In the genomic region with DNA sequence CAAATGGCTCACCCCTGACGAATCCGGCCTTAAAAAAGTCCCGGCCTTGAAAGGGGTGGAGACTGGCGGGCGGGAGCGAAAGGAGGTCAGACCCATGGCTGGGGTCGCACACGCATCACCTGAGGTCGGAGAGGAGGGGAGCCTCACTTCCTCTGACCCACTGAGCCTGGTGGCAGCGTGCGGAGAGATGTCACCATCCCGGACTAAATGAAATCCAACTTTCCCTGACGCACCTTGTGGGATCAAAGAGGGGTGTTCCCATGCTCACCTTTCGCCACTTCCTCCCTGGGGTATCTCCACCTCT, we compare ENCODE assay signal across 1 cellular context.
TF ChIP-seq lines count a peak whose summit lies in the region.

No MANE protein-coding gene starts in this region.

TF ChIP-seq in SK-N-SH treated with all-trans-retinoic acid at 6 μM for 48 hours, 23 proteins besides CTCF, POLR2A, EP300 and RAD21 (continued from another document):
- TF ChIP-seq, protein P1, sequence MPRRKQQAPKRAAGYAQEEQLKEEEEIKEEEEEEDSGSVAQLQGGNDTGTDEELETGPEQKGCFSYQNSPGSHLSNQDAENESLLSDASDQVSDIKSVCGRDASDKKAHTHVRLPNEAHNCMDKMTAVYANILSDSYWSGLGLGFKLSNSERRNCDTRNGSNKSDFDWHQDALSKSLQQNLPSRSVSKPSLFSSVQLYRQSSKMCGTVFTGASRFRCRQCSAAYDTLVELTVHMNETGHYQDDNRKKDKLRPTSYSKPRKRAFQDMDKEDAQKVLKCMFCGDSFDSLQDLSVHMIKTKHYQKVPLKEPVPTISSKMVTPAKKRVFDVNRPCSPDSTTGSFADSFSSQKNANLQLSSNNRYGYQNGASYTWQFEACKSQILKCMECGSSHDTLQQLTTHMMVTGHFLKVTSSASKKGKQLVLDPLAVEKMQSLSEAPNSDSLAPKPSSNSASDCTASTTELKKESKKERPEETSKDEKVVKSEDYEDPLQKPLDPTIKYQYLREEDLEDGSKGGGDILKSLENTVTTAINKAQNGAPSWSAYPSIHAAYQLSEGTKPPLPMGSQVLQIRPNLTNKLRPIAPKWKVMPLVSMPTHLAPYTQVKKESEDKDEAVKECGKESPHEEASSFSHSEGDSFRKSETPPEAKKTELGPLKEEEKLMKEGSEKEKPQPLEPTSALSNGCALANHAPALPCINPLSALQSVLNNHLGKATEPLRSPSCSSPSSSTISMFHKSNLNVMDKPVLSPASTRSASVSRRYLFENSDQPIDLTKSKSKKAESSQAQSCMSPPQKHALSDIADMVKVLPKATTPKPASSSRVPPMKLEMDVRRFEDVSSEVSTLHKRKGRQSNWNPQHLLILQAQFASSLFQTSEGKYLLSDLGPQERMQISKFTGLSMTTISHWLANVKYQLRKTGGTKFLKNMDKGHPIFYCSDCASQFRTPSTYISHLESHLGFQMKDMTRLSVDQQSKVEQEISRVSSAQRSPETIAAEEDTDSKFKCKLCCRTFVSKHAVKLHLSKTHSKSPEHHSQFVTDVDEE (CRISPR knock-in tag; IDR thresholded peaks at IDR 0.05): no peak
- TF ChIP-seq TCF4 (CRISPR knock-in tag; IDR thresholded peaks at IDR 0.05; ENCODE audit: borderline replicate concordance): no peak
- no peak for TF ChIP-seq ZC3H10 (CRISPR knock-in tag; IDR thresholded peaks at IDR 0.05)
- no peak for TF ChIP-seq CSDC2 (CRISPR knock-in tag; IDR thresholded peaks at IDR 0.05)
